8 cellular contexts compared by ENCODE assay signal in the genomic region with DNA sequence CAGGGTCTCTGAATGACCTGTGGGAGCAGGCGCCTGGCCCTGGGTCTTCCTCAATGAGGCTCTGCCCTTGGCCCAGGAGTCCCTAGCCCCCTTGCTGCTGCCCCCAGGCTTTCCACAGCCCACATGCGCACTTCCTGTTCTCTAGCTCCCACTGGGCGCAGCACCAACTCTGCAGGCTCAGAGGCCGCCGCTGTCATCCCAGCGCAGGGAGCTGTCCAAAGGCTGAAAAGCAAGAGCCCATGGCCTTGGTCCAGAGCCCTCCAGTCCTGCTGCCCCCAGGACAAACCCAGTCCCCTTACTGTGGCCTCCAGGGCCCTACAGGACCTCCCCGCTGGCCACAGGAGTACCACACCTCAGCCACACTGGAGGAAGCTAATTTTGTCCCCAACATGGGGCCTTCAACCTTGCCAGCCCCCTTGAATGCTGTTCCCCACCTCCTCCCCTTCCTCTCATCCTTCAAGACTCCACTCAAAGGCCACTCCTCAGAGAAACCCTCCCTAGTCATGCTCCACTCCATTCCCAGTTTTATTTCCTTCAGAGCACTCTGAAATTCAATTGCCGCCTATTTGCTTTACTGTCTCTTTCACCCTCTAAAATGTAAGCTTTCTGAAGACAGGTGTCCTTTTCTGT. TPM values are rescaled to one million over a fixed set of nuclear protein-coding genes. Genes with fewer than 3 reads are reported as not detected.
DNase-seq lines count a peak whose midpoint lies in the region; ATAC-seq and TF ChIP-seq lines count a peak whose summit lies in the region.

No MANE protein-coding gene starts in this region.

- H3K9me3 ChIP-seq in colonic mucosa (no peaks in the 10 kb centered on the region), mucosa of descending colon (no peaks in the 10 kb centered on the region)

- H3K36me3 ChIP-seq in colonic mucosa: no peaks in the 10 kb centered on the region
- H3K36me3 ChIP-seq in mucosa of descending colon (ENCODE audit: low read depth): no peaks in the 10 kb centered on the region

- peaks cover 6 to 9% (median 8%) of the 10 kb centered on the region in 3 donors for H3K27me3 Mint-ChIP-seq in CD14-positive monocyte (ENCODE audit: low read depth in 3 of 3)

- no peak for TF ChIP-seq CTCF in CD14-positive monocyte (IDR thresholded peaks at IDR 0.05)
- no peak for TF ChIP-seq CTCF in colonic mucosa (IDR thresholded peaks at IDR 0.05)
- TF ChIP-seq CTCF in mucosa of descending colon (IDR thresholded peaks at IDR 0.05): no peak

- peaks cover 8% of the 10 kb centered on the region for H3K4me1 Mint-ChIP-seq in CD14-positive monocyte

- peaks cover 0 to 1% (median 0%) of the 10 kb centered on the region in 7 donors for H3K9me3 Mint-ChIP-seq in CD14-positive monocyte

- no peaks in the 10 kb centered on the region for H3K27me3 ChIP-seq in colonic mucosa

- no peak overlapping the region for H3K9ac ChIP-seq in colonic mucosa (ENCODE audit: low read depth in 2 of 2, low read length in 2 of 2)

- intact Hi-C loops in CD14-positive monocyte (cut with micrococcal nuclease) (no loop called here), colonic mucosa (cut with DNase I) (no loop called here), mucosa of descending colon (cut with DNase I, micrococcal nuclease) (no loop called here)

- DNase-seq in CD14-positive monocyte (ENCODE audit: low spot score) (peak; percentile 65), NAMALWA (ENCODE audit: low spot score) (peak; percentile 40), colonic mucosa (peak; percentile 29), mucosa of descending colon (peak in 2 of 3 donors; percentile 66 to 69), NCI-H2171 treated with DMSO at 0.1 percent for 48 hours (lab: John Stamatoyannopoulos, UW) (no peak), GF-D8 (lab: John Stamatoyannopoulos, UW) (no peak), NCI-H146 (lab: John Stamatoyannopoulos, UW) (no peak)

- peaks cover 20 to 28% of the 10 kb centered on the region in 2 donors for H3K36me3 Mint-ChIP-seq in CD14-positive monocyte

- H3K27ac Mint-ChIP-seq in CD14-positive monocyte: no peak overlapping the region

- no peaks in the 10 kb centered on the region for H3K4me1 ChIP-seq in colonic mucosa
- no peaks in the 10 kb centered on the region for H3K4me1 ChIP-seq in mucosa of descending colon (ENCODE audit: low read depth)

- H3K27ac ChIP-seq in colonic mucosa: no peak overlapping the region

- H3K4me3 Mint-ChIP-seq in CD14-positive monocyte: no peak overlapping the region

- ATAC-seq in mucosa of descending colon (peak; percentile 74), GM18909 (IDR thresholded peaks at IDR 0.05; ENCODE audit: poor library complexity, unreplicated experiment) (no peak)

- H3K4me3 ChIP-seq in colonic mucosa (no peak overlapping the region), mucosa of descending colon (no peak overlapping the region)

RNA-seq across cellular contexts. Expression of gene POU2F2, which starts 8.0 kb away (rescaled TPM):
- polyA plus RNA-seq in CD14-positive monocyte: 10 to 100 TPM; 20.0 to 28.2 TPM
- total RNA-seq in colonic mucosa: 1 to 10 TPM; 2.1 to 4.0 TPM
- 1 to 10 TPM; 3.9 to 6.8 (median 6.1) TPM for total RNA-seq in mucosa of descending colon

Comparison
In these comparisons a context has a peak if more than half of its experiments do, and no peak if none do; other contexts are left out.
1. DNase-seq: peak in CD14-positive monocyte (single experiment), NAMALWA (single experiment), colonic mucosa (single experiment) and mucosa of descending colon (2 of 3); none in NCI-H2171 treated with DMSO at 0.1 percent for 48 hours (single experiment), GF-D8 (single experiment) and NCI-H146 (single experiment).